ENCODE assay signal across 23 cellular contexts in genomic region chr7:96179341-96179740, GRCh38.
"Had no signal": no experiment of that assay in that cellular context is flagged by ENCODE, and none has a peak within 500 bp of the region (broad histone marks: within the 10 kb centered on the region; RNA-seq: fewer than 3 reads in every experiment).

No MANE protein-coding gene starts in this region.

- H3K4me3 Mint-ChIP-seq: activated B cell treated with CpG ODN at 0.5 μM for 24 hours; activated CD8-positive, alpha-beta T cell treated with anti-CD3 and anti-CD28 coated beads, Interleukin-2, amount 10 ng/mL, durations not matched to agents 7 days and 5 days; brain; dendritic cell treated with granulocyte-macrophage colony-stimulating factor and Interleukin-4, amounts not matched to agents 40 ng/mL and 50 ng/mL, for 4 days; naive B cell had no signal

- H3K4me3 ChIP-seq: gastroesophageal sphincter, lung, upper lobe of left lung had no signal

- H3K4me1 Mint-ChIP-seq: activated B cell treated with CpG ODN at 0.5 μM for 24 hours, naive B cell had no signal

- H3K27me3 Mint-ChIP-seq: activated B cell treated with CpG ODN at 0.5 μM for 24 hours; brain; dendritic cell treated with granulocyte-macrophage colony-stimulating factor and Interleukin-4, amounts not matched to agents 40 ng/mL and 50 ng/mL, for 4 days; naive B cell had no signal

- H3K27ac Mint-ChIP-seq: activated B cell treated with CpG ODN at 0.5 μM for 24 hours; activated CD8-positive, alpha-beta T cell treated with anti-CD3 and anti-CD28 coated beads, Interleukin-2, amount 10 ng/mL, durations not matched to agents 7 days and 5 days; activated naive CD4-positive, alpha-beta T cell treated with anti-CD3 and anti-CD28 coated beads, Interleukin-2, amount 50 U/mL, for 72 hours; dendritic cell treated with granulocyte-macrophage colony-stimulating factor and Interleukin-4, amounts not matched to agents 40 ng/mL and 50 ng/mL, for 4 days; progenitor cell of endocrine pancreas had no signal

- H3K9me3 Mint-ChIP-seq: activated B cell treated with CpG ODN at 0.5 μM for 24 hours; activated naive CD4-positive, alpha-beta T cell treated with anti-CD3 and anti-CD28 coated beads, Interleukin-2, amount 50 U/mL, for 72 hours; brain; dendritic cell treated with granulocyte-macrophage colony-stimulating factor and Interleukin-4, amounts not matched to agents 40 ng/mL and 50 ng/mL, for 4 days; naive B cell had no signal

- H3K9me3 ChIP-seq: gastroesophageal sphincter, upper lobe of left lung had no signal

- H3K27ac ChIP-seq: gastroesophageal sphincter, upper lobe of left lung had no signal

- DNase-seq: activated B cell treated with CpG ODN at 0.5 μM for 24 hours; activated CD4-positive, alpha-beta T cell treated with anti-CD3 and anti-CD28 coated beads for 48 hours; activated CD8-positive, alpha-beta memory T cell treated with anti-CD3 and anti-CD28 coated beads, Interleukin-2, amount 50 U/mL, for 4 hours; activated CD8-positive, alpha-beta T cell treated with anti-CD3 and anti-CD28 coated beads, Interleukin-2, amount 10 ng/mL, durations not matched to agents 7 days and 5 days; activated gamma-delta T cell; activated T-cell treated with anti-CD3 and anti-CD28 coated beads, Interleukin-2, amount 50 U/mL, for 48 hours; cerebellar nuclear complex; effector memory CD4-positive, alpha-beta T cell; left colon; naive B cell; right cardiac atrium; stimulated activated CD4-positive, alpha-beta T cell treated with anti-CD3 and anti-CD28 coated beads, Interleukin-4, amount 100 ng/mL, for 4 hours; stimulated activated CD8-positive, alpha-beta memory T cell treated with anti-CD3 and anti-CD28 coated beads, Interleukin-4, amount 100 ng/mL, for 48 hours; stimulated activated naive CD4-positive, alpha-beta T cell treated with Interleukin-2 at 50 U/mL for 16 hours; substantia nigra; T-helper 2 cell; upper lobe of left lung had no signal

- H3K4me1 ChIP-seq: gastroesophageal sphincter, upper lobe of left lung had no signal

- H3K27me3 ChIP-seq: gastroesophageal sphincter, upper lobe of left lung had no signal

- ATAC-seq: activated CD8-positive, alpha-beta T cell treated with anti-CD3 and anti-CD28 coated beads, Interleukin-2, amount 10 ng/mL, durations not matched to agents 7 days and 5 days; activated naive CD4-positive, alpha-beta T cell treated with anti-CD3 and anti-CD28 coated beads, Interleukin-2, amount 50 U/mL, for 72 hours; gastroesophageal sphincter; right cardiac atrium had no signal
